8 cellular contexts compared by ENCODE assay signal in genomic region chrX:149286940-149287349, GRCh38.
DNase-seq lines count a peak whose midpoint lies in the region; ATAC-seq and FAIRE-seq lines count a peak whose summit lies in the region.

No MANE protein-coding gene starts in this region.

- peak; percentile 93 for FAIRE-seq in GM19239 (lab: Jason Lieb, UNC)

- peak; percentile 27 for DNase-seq in Caki2 (ENCODE audit: low read depth)
- peak; percentile 32 for DNase-seq in GM19239 (ENCODE audit: insufficient read length, low spot score)
- DNase-seq in HT-29 (ENCODE audit: low spot score): peak; percentile 78
- peak; percentile 22 for DNase-seq in RPMI7951 (ENCODE audit: low read depth)
- DNase-seq in activated naive CD8-positive, alpha-beta T cell treated with anti-CD3 and anti-CD28 coated beads for 36 hours: peak; percentile 43
- DNase-seq in hypothalamus (lab: John Stamatoyannopoulos, UW): peak in 26 of 51 donors; percentile 0 to 44 (median 2)
- peak; percentile 16 to 31 for DNase-seq in stimulated activated CD4-positive, alpha-beta T cell treated with anti-CD3 and anti-CD28 coated beads, Interleukin-15, amount 100 ng/mL, for 48 hours (ENCODE audit: low read depth in 2 of 2)

- in situ Hi-C loops in Caki2 (cut with HindIII; ENCODE audit: low pct_unique_long_range_greater_than_20kb, low sequenced_read_pairs): no loop called here

- no peak overlapping the region for H3K4me3 Mint-ChIP-seq in activated naive CD8-positive, alpha-beta T cell treated with anti-CD3 and anti-CD28 coated beads for 36 hours

- H3K4me1 Mint-ChIP-seq in activated naive CD8-positive, alpha-beta T cell treated with anti-CD3 and anti-CD28 coated beads for 36 hours: peaks cover 13% of the 10 kb centered on the region

- H3K9me3 Mint-ChIP-seq in activated naive CD8-positive, alpha-beta T cell treated with anti-CD3 and anti-CD28 coated beads for 36 hours: no peaks in the 10 kb centered on the region

- H3K27ac Mint-ChIP-seq in activated naive CD8-positive, alpha-beta T cell treated with anti-CD3 and anti-CD28 coated beads for 36 hours: no peak overlapping the region

- H3K36me3 Mint-ChIP-seq in activated naive CD8-positive, alpha-beta T cell treated with anti-CD3 and anti-CD28 coated beads for 36 hours: no peaks in the 10 kb centered on the region

- no peak for ATAC-seq in HG03039 (IDR thresholded peaks at IDR 0.05; ENCODE audit: unreplicated experiment)

- H3K27me3 Mint-ChIP-seq in activated naive CD8-positive, alpha-beta T cell treated with anti-CD3 and anti-CD28 coated beads for 36 hours: no peaks in the 10 kb centered on the region

Comparison
In these comparisons a context has a peak if more than half of its experiments do, and no peak if none do; other contexts are left out.
1. DNase-seq: peak in every context shown above with its lines; median percentile 78 in HT-29; 43 in activated naive CD8-positive, alpha-beta T cell treated with anti-CD3 and anti-CD28 coated beads for 36 hours; 32 in GM19239; 27 in Caki2; 24 in stimulated activated CD4-positive, alpha-beta T cell treated with anti-CD3 and anti-CD28 coated beads, Interleukin-15, amount 100 ng/mL, for 48 hours; 22 in RPMI7951; 2 in hypothalamus.